11 cellular contexts compared by ENCODE assay signal in genomic region chrX:96183843-96184242, GRCh38.
DNase-seq lines count a peak whose midpoint lies in the region; ATAC-seq and TF ChIP-seq lines count a peak whose summit lies in the region.
"Had no signal": no experiment of that assay in that cellular context is flagged by ENCODE, and none has a peak within 500 bp of the region (broad histone marks: within the 10 kb centered on the region; RNA-seq: fewer than 3 reads in every experiment).

No MANE protein-coding gene starts in this region.

- no peak overlapping the region for H3K4me3 Mint-ChIP-seq in HFFc6

- H3K9ac ChIP-seq in neuronal stem cell (ENCODE audit: low read depth, low read length, poor library complexity), result no peak overlapping the region
- H3K9ac ChIP-seq: parathyroid adenoma had no signal

- ATAC-seq in left lung, result peak; percentile 40
- no peak for ATAC-seq in GM21360 (IDR thresholded peaks at IDR 0.05; ENCODE audit: unreplicated experiment)
- ATAC-seq in body of pancreas, result no peak

- TF ChIP-seq CTCF in HFFc6 (IDR thresholded peaks at IDR 0.05), result peak; percentile 62
- TF ChIP-seq CTCF in WERI-Rb-1 (IDR thresholded peaks at IDR 0.05; ENCODE audit: low read depth, low read length), result 0 out of 2 replicates have a peak, but pooled peaks have one; percentile 8
- peak in 1 of 2 donors; percentile 27 for TF ChIP-seq CTCF in left lung (IDR thresholded peaks at IDR 0.05)
- no peak for TF ChIP-seq CTCF in spleen (IDR thresholded peaks at IDR 0.05 in 8 of 11, conservative IDR thresholded peaks at IDR 0.05 in 3 of 11)
- peak in 2 of 7 experiments; percentile 23 to 28 for TF ChIP-seq CTCF in body of pancreas (IDR thresholded peaks at IDR 0.05)

- H3K36me3 Mint-ChIP-seq in HFFc6 (ENCODE audit: low read depth), result no peaks in the 10 kb centered on the region

- DNase-seq in ACHN, result peak; percentile 0
- no peak for DNase-seq in HFFc6
- no peak for DNase-seq in WERI-Rb-1
- DNase-seq in left lung, result no peak
- DNase-seq in spleen, result no peak
- DNase-seq in body of pancreas, result no peak
- DNase-seq in neuronal stem cell (ENCODE audit: low spot score), result no peak
- DNase-seq: activated CD4-positive, alpha-beta T cell treated with anti-CD3 and anti-CD28 coated beads, Interleukin-2, amount 50 U/mL, for 4 hours; NCI-H1048 had no signal

- H2BK15ac ChIP-seq in neuronal stem cell (ENCODE audit: low read length), result no peak overlapping the region

- no peak overlapping the region for H3K18ac ChIP-seq in neuronal stem cell (ENCODE audit: low read length)

- H3K23ac ChIP-seq in neuronal stem cell (ENCODE audit: low read depth, low read length, poor library complexity), result no peak overlapping the region

- H3K4me2 ChIP-seq in neuronal stem cell (ENCODE audit: insufficient read depth, low read length, poor library complexity, severe bottlenecking), result no peak overlapping the region

- no peak overlapping the region for H2BK120ac ChIP-seq in neuronal stem cell (ENCODE audit: low read depth, low read length)

- no peak overlapping the region for H4K91ac ChIP-seq in neuronal stem cell (ENCODE audit: low read depth, low read length, poor library complexity)

- H2BK12ac ChIP-seq in neuronal stem cell (ENCODE audit: low read length), result no peak overlapping the region

- no peaks in the 10 kb centered on the region for H3K4me1 ChIP-seq in left lung
- no peaks in the 10 kb centered on the region for H3K4me1 ChIP-seq in spleen
- H3K4me1 ChIP-seq in body of pancreas, result no peaks in the 10 kb centered on the region
- H3K4me1 ChIP-seq in neuronal stem cell (ENCODE audit: control insufficient read depth in 2 of 2, insufficient read depth in 1 of 2, low read depth in 1 of 2, low read length in 2 of 2), result peaks cover 0 to 4% of the 10 kb centered on the region in 2 donors
- H3K4me1 ChIP-seq: parathyroid adenoma had no signal

- H3K27me3 Mint-ChIP-seq in HFFc6 (ENCODE audit: insufficient read depth), result no peaks in the 10 kb centered on the region

- H3K27ac Mint-ChIP-seq in HFFc6, result no peak overlapping the region

- no peak overlapping the region for H3K27ac ChIP-seq in WERI-Rb-1
- H3K27ac ChIP-seq in left lung, result no peak overlapping the region
- H3K27ac ChIP-seq in spleen, result no peak overlapping the region
- H3K27ac ChIP-seq in body of pancreas, result no peak overlapping the region
- H3K27ac ChIP-seq in neuronal stem cell (replicated peaks; ENCODE audit: low read length), result no peak overlapping the region
- H3K27ac ChIP-seq: parathyroid adenoma had no signal

- no peaks in the 10 kb centered on the region for H3K79me1 ChIP-seq in neuronal stem cell (ENCODE audit: low read depth, low read length)

- H3K27me3 ChIP-seq in WERI-Rb-1 (ENCODE audit: insufficient read depth, low read depth, severe bottlenecking) (peaks cover 5% of the 10 kb centered on the region), left lung (no peaks in the 10 kb centered on the region), spleen (replicated peaks in 1 of 7) (no peaks in the 10 kb centered on the region), body of pancreas (no peaks in the 10 kb centered on the region), neuronal stem cell (ENCODE audit: control insufficient read depth in 3 of 3, insufficient read depth in 3 of 3, low read depth in 1 of 3, low read length in 3 of 3) (no peaks in the 10 kb centered on the region)

- H4K8ac ChIP-seq in neuronal stem cell (ENCODE audit: low read depth, low read length), result no peak overlapping the region

- H2AK5ac ChIP-seq in neuronal stem cell (ENCODE audit: low read depth, low read length), result no peak overlapping the region

- WGBS in spleen, 5 donors, result 30 to 53% (median 44%) methylated on average over 3 of the region's 3 CpGs
- 18 to 27% methylated on average over 3 of the region's 3 CpGs for WGBS in body of pancreas, 2 donors
- WGBS in neuronal stem cell (ENCODE audit: extremely low coverage in 2 of 2, insufficient read length in 2 of 2, insufficient replicate concordance in 1 of 2), 2 donors, result no CpG with 5 or more reads among the region's 3 CpGs

- no peak overlapping the region for H2AFZ ChIP-seq in neuronal stem cell (ENCODE audit: low read length)
- H2AFZ ChIP-seq: parathyroid adenoma had no signal

- H2BK5ac ChIP-seq in neuronal stem cell (ENCODE audit: low read length), result no peak overlapping the region

- peaks cover 5% of the 10 kb centered on the region; the same call in 1 of the 2 replicates for H3K4me1 Mint-ChIP-seq in HFFc6 (ENCODE audit: low read depth)

- intact Hi-C loops in left lung (cut with DNase I) (no loop called here), spleen (cut with DNase I; ENCODE audit: low total_unique reads) (no loop called here), body of pancreas (cut with DNase I) (no loop called here)

- H3K9me3 ChIP-seq in WERI-Rb-1 (ENCODE audit: severe bottlenecking), result no peaks in the 10 kb centered on the region
- no peaks in the 10 kb centered on the region for H3K9me3 ChIP-seq in left lung
- H3K9me3 ChIP-seq in spleen, result no peaks in the 10 kb centered on the region
- H3K9me3 ChIP-seq in body of pancreas, result no peaks in the 10 kb centered on the region
- H3K9me3 ChIP-seq in neuronal stem cell (replicated peaks in 1 of 2; ENCODE audit: control insufficient read depth in 2 of 2, insufficient read depth in 1 of 2, low read depth in 1 of 2, low read length in 2 of 2), result no peaks in the 10 kb centered on the region

- H3K4ac ChIP-seq in neuronal stem cell (ENCODE audit: low read length), result no peak overlapping the region

- TF ChIP-seq POLR2A in spleen (IDR thresholded peaks at IDR 0.05) (no peak), body of pancreas (IDR thresholded peaks at IDR 0.05) (no peak)

- H3K36me3 ChIP-seq in WERI-Rb-1 (no peaks in the 10 kb centered on the region), left lung (no peaks in the 10 kb centered on the region), spleen (no peaks in the 10 kb centered on the region), body of pancreas (replicated peaks in 1 of 2; ENCODE audit: insufficient read depth in 1 of 2, low read depth in 2 of 2) (no peaks in the 10 kb centered on the region), neuronal stem cell (replicated peaks in 1 of 2; ENCODE audit: control insufficient read depth in 2 of 2, insufficient read depth in 2 of 2, low read length in 2 of 2) (no peaks in the 10 kb centered on the region)

- H3K14ac ChIP-seq in neuronal stem cell (ENCODE audit: low read length), result no peak overlapping the region

- H3K4me3 ChIP-seq in WERI-Rb-1 (ENCODE audit: low read depth, low read length) (no peak overlapping the region), left lung (no peak overlapping the region), spleen (no peak overlapping the region), body of pancreas (no peak overlapping the region), neuronal stem cell (ENCODE audit: low read length in 2 of 2) (no peak overlapping the region)

- in situ Hi-C loops in ACHN (cut with HindIII; ENCODE audit: low pct_ligation_motif_present, low pct_unique_long_range_greater_than_20kb, low sequenced_read_pairs), result no loop called here

- H3K9me3 Mint-ChIP-seq in HFFc6, result no peaks in the 10 kb centered on the region

Comparison
In these comparisons a context has a peak if more than half of its experiments do, and no peak if none do; other contexts are left out.
1. CTCF ChIP-seq: peak in HFFc6 (single experiment) and WERI-Rb-1 (single experiment); none in spleen (0 of 11).